ENCODE assay signal across 12 cellular contexts in genomic region chr5:73673161-73673591, GRCh38. TPM values are rescaled to one million over a fixed set of nuclear protein-coding genes. Genes with fewer than 3 reads are reported as not detected.
DNase-seq lines count a peak whose midpoint lies in the region; ATAC-seq and TF ChIP-seq lines count a peak whose summit lies in the region.
"Had no signal": no experiment of that assay in that cellular context is flagged by ENCODE, and none has a peak within 500 bp of the region (broad histone marks: within the 10 kb centered on the region; RNA-seq: fewer than 3 reads in every experiment).

No MANE protein-coding gene starts in this region.

- DNase-seq in GM23338 (ENCODE audit: low spot score) (no peak), SK-N-MC (ENCODE audit: low read depth, low spot score) (no peak), fibroblast of pulmonary artery (ENCODE audit: low read depth) (peak; percentile 94), activated gamma-delta T cell treated with Interleukin-2 at 50 U/mL for 16 hours (no peak), NCI-H446 (lab: John Stamatoyannopoulos, UW) (no peak)
- DNase-seq: activated gamma-delta T cell, heart right ventricle, NCI-H1092 had no signal

- H3K4me2 ChIP-seq in GM23338 (0 out of 2 replicates have a peak overlapping the region, but pooled peaks have one; percentile 28), skeletal muscle satellite cell (ENCODE audit: low read length) (peak overlapping the region; percentile 66)

- ATAC-seq in GM23338, result no peak
- no peak for ATAC-seq in GM21723 (IDR thresholded peaks at IDR 0.05; ENCODE audit: unreplicated experiment)
- no peak for ATAC-seq in GM21737 (IDR thresholded peaks at IDR 0.05; ENCODE audit: unreplicated experiment)
- ATAC-seq: heart right ventricle had no signal

- H4K20me1 ChIP-seq in GM23338 (replicated peaks; ENCODE audit: insufficient read depth), result no peaks in the 10 kb centered on the region

- H2AFZ ChIP-seq in GM23338, result peak overlapping the region; percentile 25; the same call in 1 of the 2 replicates

- peaks cover 2% of the 10 kb centered on the region for H3K27me3 Mint-ChIP-seq in GM23338 (ENCODE audit: insufficient read depth, low read depth, poor library complexity)

- peaks cover 13% of the 10 kb centered on the region; the same call in 2 of the 3 replicates for H3K4me1 Mint-ChIP-seq in GM23338

- H3K27me3 ChIP-seq in GM23338 (ENCODE audit: insufficient read depth) (no peaks in the 10 kb centered on the region), skeletal muscle satellite cell (ENCODE audit: control insufficient read depth, insufficient read depth, low read length) (no peaks in the 10 kb centered on the region)
- H3K27me3 ChIP-seq: heart right ventricle had no signal

- H3K9me3 Mint-ChIP-seq in GM23338, result no peaks in the 10 kb centered on the region

- H3K9ac ChIP-seq in SK-N-MC (ENCODE audit: insufficient read length), result no peak overlapping the region
- H3K9ac ChIP-seq in skeletal muscle satellite cell (ENCODE audit: low read depth, low read length), result peak overlapping the region; percentile 60

- H3K27ac Mint-ChIP-seq in GM23338, result peak overlapping the region; percentile 85

- no peaks in the 10 kb centered on the region for H3F3A ChIP-seq in GM23338 (replicated peaks; ENCODE audit: low read depth)

- no peaks in the 10 kb centered on the region for H3K9me2 ChIP-seq in GM23338 (ENCODE audit: insufficient read depth)

- H3K4me3 Mint-ChIP-seq in GM23338, result no peak overlapping the region

- H3K4me3 ChIP-seq in GM23338 (no peak overlapping the region), SK-N-MC (no peak overlapping the region), fibroblast of pulmonary artery (replicated peaks; ENCODE audit: low read depth, low read length) (no peak overlapping the region), skeletal muscle satellite cell (ENCODE audit: low read length) (no peak overlapping the region)
- H3K4me3 ChIP-seq: heart right ventricle, prostate gland had no signal

- H3K9me3 ChIP-seq in SK-N-MC (ENCODE audit: low read depth, low read length) (no peaks in the 10 kb centered on the region), skeletal muscle satellite cell (replicated peaks; ENCODE audit: low read length) (no peaks in the 10 kb centered on the region)
- H3K9me3 ChIP-seq: heart right ventricle, prostate gland had no signal

- no peak for TF ChIP-seq CTCF in GM23338 (conservative IDR thresholded peaks at IDR 0.05; ENCODE audit: low read depth in 2 of 2)
- TF ChIP-seq CTCF in fibroblast of pulmonary artery (IDR thresholded peaks at IDR 0.05; ENCODE audit: low read length, missing control alignments), result peak; percentile 24

- H3K4me1 ChIP-seq in GM23338 (ENCODE audit: insufficient read depth) (peaks cover 6% of the 10 kb centered on the region; the same call in 1 of the 2 replicates), skeletal muscle satellite cell (ENCODE audit: control insufficient read depth, insufficient read depth, low read length) (peaks cover 32% of the 10 kb centered on the region)
- H3K4me1 ChIP-seq: prostate gland had no signal

- H3K36me3 ChIP-seq in GM23338 (ENCODE audit: insufficient read depth) (no peaks in the 10 kb centered on the region), SK-N-MC (ENCODE audit: insufficient read depth, low read length) (no peaks in the 10 kb centered on the region), skeletal muscle satellite cell (ENCODE audit: insufficient read depth, low read length) (no peaks in the 10 kb centered on the region)
- H3K36me3 ChIP-seq: heart right ventricle, prostate gland had no signal

- peak overlapping the region; percentile 41; the same call in 1 of the 2 replicates for H3K27ac ChIP-seq in GM23338 (ENCODE audit: low read depth)
- peak overlapping the region; percentile 69 for H3K27ac ChIP-seq in SK-N-MC

- no peaks in the 10 kb centered on the region for H3K36me3 Mint-ChIP-seq in GM23338 (ENCODE audit: low read depth)

- H3K79me2 ChIP-seq in GM23338 (replicated peaks; ENCODE audit: insufficient read depth), result no peaks in the 10 kb centered on the region

TF ChIP-seq in GM23338, 12 proteins besides CTCF, POLR2A, EP300 and RAD21 (continues in another document):
- TF ChIP-seq ETS1 (IDR thresholded peaks at IDR 0.05), result no peak
- no peak for TF ChIP-seq JUNB (IDR thresholded peaks at IDR 0.05; ENCODE audit: unreplicated experiment)
- no peak for TF ChIP-seq EZH2 (IDR thresholded peaks at IDR 0.05; ENCODE audit: low read depth, unreplicated experiment)
- no peak for TF ChIP-seq CREB1 (CRISPR knock-in tag; IDR thresholded peaks at IDR 0.05; ENCODE audit: low read depth)
- no peak for TF ChIP-seq ZNF114 (CRISPR knock-in tag; IDR thresholded peaks at IDR 0.05)
- TF ChIP-seq ZNF462 (CRISPR knock-in tag; IDR thresholded peaks at IDR 0.05), result no peak

RNA-seq across cellular contexts. Expression of gene ARHGEF28, which starts 47.2 kb away (rescaled TPM):
- 1.0 and 1.3 TPM in 2 replicates for total RNA-seq in GM23338 (2014; rRNA removed; shearing (Covaris generic))
- polyA plus RNA-seq in GM23338 (2016; fragmentation: Nextera tagmentation; extraction: Ambion mirVana), result 0.39 and 0.64 TPM in 2 replicates
- total RNA-seq in skeletal muscle satellite cell (2012; rRNA removed), result 16.5 and 18.8 TPM in 2 replicates
